In genomic region chr12:65803253-65803652, GRCh38 we compare ENCODE assay signal across 30 cellular contexts. TPM values are rescaled to one million over a fixed set of nuclear protein-coding genes. Genes with fewer than 3 reads are reported as not detected.
"Had no signal": no experiment of that assay in that cellular context is flagged by ENCODE, and none has a peak within 500 bp of the region (broad histone marks: within the 10 kb centered on the region; RNA-seq: fewer than 3 reads in every experiment).

No MANE protein-coding gene starts in this region.

- ATAC-seq: effector memory CD8-positive, alpha-beta T cell; foreskin keratinocyte; heart right ventricle; naive thymus-derived CD4-positive, alpha-beta T cell; pancreas; stimulated activated memory B cell treated with anti-CD40 and anti-IgM and Interleukin-4, amounts not matched to agents 10 μg/mL and 1 μg/mL and 100 μg/mL, for 72 hours; upper lobe of right lung had no signal

- H3K4me3 ChIP-seq: heart right ventricle, left ventricle myocardium inferior, pancreas, prostate gland, sigmoid colon, smooth muscle cell, stomach, suprapubic skin, tibial artery, upper lobe of right lung had no signal

- H3K4me2 ChIP-seq: smooth muscle cell had no signal

- DNase-seq: activated CD4-positive, alpha-beta memory T cell treated with anti-CD3 and anti-CD28 coated beads for 36 hours; activated CD4-positive, alpha-beta T cell treated with anti-CD3 and anti-CD28 coated beads, Interleukin-2, amount 10 ng/mL, durations not matched to agents 24 days and 14 days; activated CD4-positive, CD25-positive, alpha-beta regulatory T cell treated with anti-CD3 and anti-CD28 coated beads, Interleukin-2, amount 50 U/mL, for 72 hours; activated CD8-positive, alpha-beta memory T cell treated with anti-CD3 and anti-CD28 coated beads, Interleukin-2, amount 50 U/mL, for 48 hours; activated gamma-delta T cell; activated naive CD4-positive, alpha-beta T cell treated with anti-CD3 and anti-CD28 coated beads, Interleukin-2, amount 50 U/mL, for 16 hours; activated T-cell treated with anti-CD3 and anti-CD28 coated beads, Interleukin-2, amount 50 U/mL, for 24 hours; amniotic stem cell; caudate nucleus; cortex of kidney; effector memory CD8-positive, alpha-beta T cell; erythroblast; foreskin keratinocyte; heart right ventricle; left ventricle myocardium inferior; naive thymus-derived CD4-positive, alpha-beta T cell; pancreas; sigmoid colon; stimulated activated CD4-positive, alpha-beta T cell treated with anti-CD3 and anti-CD28 coated beads, Interleukin-1b, Interleukin-23, amount 100 ng/mL, for 48 hours; stimulated activated CD4-positive, alpha-beta T cell treated with anti-CD3 and anti-CD28 coated beads, Interleukin-4, amount 100 ng/mL, for 4 hours; stimulated activated CD8-positive, alpha-beta memory T cell treated with anti-CD3 and anti-CD28 coated beads, Interleukin-4, amount 100 ng/mL, for 48 hours; stomach; T-helper 9 cell; tibial artery; upper lobe of right lung had no signal

- H3K27me3 ChIP-seq: foreskin keratinocyte, pancreas, suprapubic skin, tibial artery, upper lobe of right lung had no signal

- H3K9me3 ChIP-seq: left ventricle myocardium inferior, pancreas, prostate gland, stomach, suprapubic skin, tibial artery, upper lobe of right lung had no signal

- H3K36me3 ChIP-seq: heart right ventricle, left ventricle myocardium inferior, pancreas, prostate gland, sigmoid colon, stomach, suprapubic skin, tibial artery, upper lobe of right lung had no signal

- H3K27ac ChIP-seq: foreskin keratinocyte, heart right ventricle, left ventricle myocardium inferior, pancreas, prostate gland, sigmoid colon, stomach, suprapubic skin, tibial artery, upper lobe of right lung had no signal

- H3K4me1 ChIP-seq: foreskin keratinocyte, heart right ventricle, left ventricle myocardium inferior, pancreas, prostate gland, sigmoid colon, stomach, suprapubic skin, tibial artery, upper lobe of right lung had no signal

RNA-seq across cellular contexts. Expression of gene HMGA2, which starts 21.0 kb away (rescaled TPM):
- total RNA-seq: activated CD4-positive, alpha-beta memory T cell treated with anti-CD3 and anti-CD28 coated beads for 36 hours; left ventricle myocardium inferior; mesenteric fat pad; upper lobe of right lung had no signal
- polyA plus RNA-seq: naive thymus-derived CD4-positive, alpha-beta T cell had no signal
